ENCODE assay signal across 8 cellular contexts in genomic region chr5:174419523-174420132, GRCh38.
DNase-seq lines count a peak whose midpoint lies in the region; ATAC-seq and TF ChIP-seq lines count a peak whose summit lies in the region.

No MANE protein-coding gene starts in this region.

- H3K4me3 ChIP-seq in Caco-2 (ENCODE audit: low read depth, low read length) (peak overlapping the region; percentile 30), gastroesophageal sphincter (peak overlapping the region in 1 of 2 donors; percentile 15), suprapubic skin (peak overlapping the region; percentile 17)

- no TSS peak for BruUV-seq in Caco-2 (replicated peaks; lab: Mats Ljungman, UMichigan)

- peaks cover 5% of the 10 kb centered on the region for H3K4me1 ChIP-seq in Caco-2
- peaks cover 0 to 8% (median 3%) of the 10 kb centered on the region in 3 donors for H3K4me1 ChIP-seq in gastroesophageal sphincter
- peaks cover 8% of the 10 kb centered on the region for H3K4me1 ChIP-seq in suprapubic skin

- CTCF ChIA-PET in Caco-2 (lab: Charles Lee), result interaction anchor here (0.5 to 2.8 kb wide), 40 partner anchors 9 to 491 kb away, joined by 3 to 37 read pairs (median 5); partner anchors contain the start of gene MSX2

- H3K27me3 Mint-ChIP-seq in Caco-2 (ENCODE audit: insufficient read depth, unreplicated experiment), result no peaks in the 10 kb centered on the region

- H3K4me3 Mint-ChIP-seq in Caco-2 (ENCODE audit: unreplicated experiment), result peak overlapping the region; percentile 75

- in situ Hi-C loops in SK-MEL-5 (cut with HindIII; ENCODE audit: low pct_unique_long_range_greater_than_20kb, low sequenced_read_pairs), result no loop called here

- H3K9me3 ChIP-seq in Caco-2 (no peaks in the 10 kb centered on the region), gastroesophageal sphincter (no peaks in the 10 kb centered on the region), suprapubic skin (no peaks in the 10 kb centered on the region)

- ATAC-seq in GM21528 (IDR thresholded peaks at IDR 0.05; ENCODE audit: low FRiP score, unreplicated experiment) (peak; percentile 88), gastroesophageal sphincter (peak; percentile 89)

- H3K27ac Mint-ChIP-seq in Caco-2 (ENCODE audit: unreplicated experiment), result peak overlapping the region; percentile 54

- POLR2A ChIA-PET in Caco-2 (lab: Charles Lee), result interaction anchor here (0.6 kb wide), 3 partner anchors 272 to 359 kb away, joined by 3 to 14 read pairs (median 4); partner anchors contain the start of gene MSX2

- DNase-seq in Caco-2, result peak; percentile 93 to 94
- peak; percentile 67 to 71 for DNase-seq in Kasumi-1 (lab: John Stamatoyannopoulos, UW)
- peak; percentile 82 for DNase-seq in SK-MEL-5 (ENCODE audit: low read depth, low spot score)
- peak; percentile 20 to 62 (median 38) for DNase-seq in activated naive CD4-positive, alpha-beta T cell (lab: John Stamatoyannopoulos, UW)
- peak; percentile 13 to 96 (median 84) for DNase-seq in nucleus accumbens (lab: John Stamatoyannopoulos, UW)
- DNase-seq in suprapubic skin (ENCODE audit: low spot score in 2 of 2), result peak; percentile 90 to 92

- WGBS in gastroesophageal sphincter (ENCODE audit: low coverage in 1 of 2), 2 donors, result 15 to 20% methylated on average over 11 of the region's 18 CpGs
- 16% methylated on average over 18 of the region's 18 CpGs for WGBS in suprapubic skin

- H3K36me3 ChIP-seq in Caco-2 (ENCODE audit: control insufficient read depth, insufficient read depth, low read length) (no peaks in the 10 kb centered on the region), gastroesophageal sphincter (no peaks in the 10 kb centered on the region), suprapubic skin (no peaks in the 10 kb centered on the region)

- TF ChIP-seq POLR2A in gastroesophageal sphincter (IDR thresholded peaks at IDR 0.05) (no peak), suprapubic skin (IDR thresholded peaks at IDR 0.05) (no peak)

- H3K27ac ChIP-seq in gastroesophageal sphincter (peak overlapping the region in 1 of 4 donors; percentile 21), suprapubic skin (no peak overlapping the region)

- intact Hi-C loops in Caco-2 (cut with micrococcal nuclease; ENCODE audit: unreplicated experiment), result loop anchor here (1.0 to 10.0 kb wide), 10 partner anchors 42 to 515 kb away; no protein-coding TSS in a partner anchor

- peak; percentile 94 to 97 for TF ChIP-seq CTCF in Caco-2 (IDR thresholded peaks at IDR 0.05; ENCODE audit: insufficient read depth in 1 of 2, low read depth in 1 of 2, low read length in 1 of 2, severe bottlenecking in 1 of 2, unreplicated experiment in 1 of 2)
- TF ChIP-seq CTCF in gastroesophageal sphincter (IDR thresholded peaks at IDR 0.05), result peak; percentile 80 to 94 (median 82)
- peak; percentile 64 to 92 for TF ChIP-seq CTCF in suprapubic skin (IDR thresholded peaks at IDR 0.05)

- TF ChIP-seq EP300 in gastroesophageal sphincter (IDR thresholded peaks at IDR 0.05) (no peak), suprapubic skin (IDR thresholded peaks at IDR 0.05) (no peak)

- H3K4me1 Mint-ChIP-seq in Caco-2 (ENCODE audit: low read depth, unreplicated experiment), result peaks cover 19% of the 10 kb centered on the region

- no peaks in the 10 kb centered on the region for H3K9me3 Mint-ChIP-seq in Caco-2 (ENCODE audit: unreplicated experiment)

- H3K27me3 ChIP-seq in Caco-2 (replicated peaks; ENCODE audit: control insufficient read depth, insufficient read depth, low read length) (no peaks in the 10 kb centered on the region), gastroesophageal sphincter (peaks cover 37% of the 10 kb centered on the region), suprapubic skin (peaks cover 21% of the 10 kb centered on the region)

- H3K36me3 Mint-ChIP-seq in Caco-2 (ENCODE audit: insufficient read depth, unreplicated experiment), result no peaks in the 10 kb centered on the region

Comparison
In these comparisons a context has a peak if more than half of its experiments do, and no peak if none do; other contexts are left out.
1. DNase-seq: peak in every context shown above with its lines; median percentile 94 in Caco-2; 91 in suprapubic skin; 84 in nucleus accumbens; 82 in SK-MEL-5; 69 in Kasumi-1; 38 in activated naive CD4-positive, alpha-beta T cell.